In genomic region chr16:14362774-14363371, GRCh38 we compare ENCODE assay signal across 14 cellular contexts.
DNase-seq lines count a peak whose midpoint lies in the region; ATAC-seq and TF ChIP-seq lines count a peak whose summit lies in the region.
"Had no signal": no experiment of that assay in that cellular context is flagged by ENCODE, and none has a peak within 500 bp of the region (broad histone marks: within the 10 kb centered on the region; RNA-seq: fewer than 3 reads in every experiment).

No MANE protein-coding gene starts in this region.

- no peaks in the 10 kb centered on the region for H3K9me3 ChIP-seq in stomach smooth muscle (ENCODE audit: control insufficient read depth in 2 of 2, low read length in 2 of 2)
- H3K9me3 ChIP-seq: spleen had no signal

- peak overlapping the region; percentile 50 for H3K4me3 ChIP-seq in WI38 (ENCODE audit: low read depth, low read length)
- peak overlapping the region; percentile 55 to 69 for H3K4me3 ChIP-seq in stomach smooth muscle (ENCODE audit: low read length in 2 of 2)
- H3K4me3 ChIP-seq: spleen had no signal

- H3K4me3 Mint-ChIP-seq in T-cell, result no peak overlapping the region
- no peak overlapping the region for H3K4me3 Mint-ChIP-seq in activated CD8-positive, alpha-beta T cell treated with anti-CD3 and anti-CD28 coated beads, Interleukin-2, amount 10 ng/mL, durations not matched to agents 7 days and 5 days
- no peak overlapping the region for H3K4me3 Mint-ChIP-seq in T-helper 2 cell treated with Interferon-gamma antibody and Interleukin-4, amounts not matched to agents 5 μg/mL and 100 μg/mL, for 36 hours
- H3K4me3 Mint-ChIP-seq: activated CD4-positive, alpha-beta memory T cell treated with anti-CD3 and anti-CD28 coated beads for 36 hours; T-helper 17 cell had no signal

- peak overlapping the region in 1 of 2 donors; percentile 36 for H3K9ac ChIP-seq in stomach smooth muscle (ENCODE audit: low read length in 2 of 2)

- H3K4me1 ChIP-seq in stomach smooth muscle (ENCODE audit: control insufficient read depth, insufficient read depth, low read length), result peaks cover 5% of the 10 kb centered on the region
- H3K4me1 ChIP-seq: spleen had no signal

- H3K27me3 Mint-ChIP-seq in T-cell, result peaks cover 0 to 14% of the 10 kb centered on the region in 2 donors
- peaks cover 4% of the 10 kb centered on the region for H3K27me3 Mint-ChIP-seq in activated CD8-positive, alpha-beta T cell treated with anti-CD3 and anti-CD28 coated beads, Interleukin-2, amount 10 ng/mL, durations not matched to agents 7 days and 5 days (ENCODE audit: low read depth)
- H3K27me3 Mint-ChIP-seq in T-helper 2 cell treated with Interferon-gamma antibody and Interleukin-4, amounts not matched to agents 5 μg/mL and 100 μg/mL, for 36 hours (ENCODE audit: low read depth), result peaks cover 11% of the 10 kb centered on the region

- H3K4me1 Mint-ChIP-seq in T-cell, result no peaks in the 10 kb centered on the region
- H3K4me1 Mint-ChIP-seq in activated CD8-positive, alpha-beta T cell treated with anti-CD3 and anti-CD28 coated beads, Interleukin-2, amount 10 ng/mL, durations not matched to agents 7 days and 5 days (ENCODE audit: low read depth), result no peaks in the 10 kb centered on the region
- H3K4me1 Mint-ChIP-seq in T-helper 2 cell treated with Interferon-gamma antibody and Interleukin-4, amounts not matched to agents 5 μg/mL and 100 μg/mL, for 36 hours (ENCODE audit: low read depth), result no peaks in the 10 kb centered on the region

- no peak overlapping the region for H3K27ac ChIP-seq in stomach smooth muscle (ENCODE audit: low read length)
- H3K27ac ChIP-seq: foreskin keratinocyte, spleen had no signal

- DNase-seq in EH (ENCODE audit: low read depth) (peak; percentile 81), hepatic stellate cell (ENCODE audit: low spot score) (peak; percentile 43), T-cell (no peak)
- no peak for DNase-seq in activated CD8-positive, alpha-beta T cell treated with anti-CD3 and anti-CD28 coated beads, Interleukin-2, amount 10 ng/mL, durations not matched to agents 7 days and 5 days
- no peak for DNase-seq in T-helper 2 cell treated with Interferon-gamma antibody and Interleukin-4, amounts not matched to agents 5 μg/mL and 100 μg/mL, for 36 hours (ENCODE audit: low spot score)
- DNase-seq: activated CD4-positive, alpha-beta memory T cell treated with anti-CD3 and anti-CD28 coated beads for 36 hours; activated naive CD4-positive, alpha-beta T cell; foreskin keratinocyte; MV-4-11; spleen; T-helper 17 cell had no signal

- CTCF ChIA-PET in T-cell (lab: Charles Lee), result no interaction called here
- CTCF ChIA-PET in activated CD8-positive, alpha-beta T cell treated with anti-CD3 and anti-CD28 coated beads, Interleukin-2, amount 10 ng/mL, durations not matched to agents 7 days and 5 days (lab: Charles Lee), result no interaction called here

- no peaks in the 10 kb centered on the region for H3K27me3 ChIP-seq in stomach smooth muscle (ENCODE audit: control insufficient read depth in 1 of 2, insufficient read depth in 2 of 2, low read length in 2 of 2)
- H3K27me3 ChIP-seq: foreskin keratinocyte had no signal

- TF ChIP-seq CTCF in WI38 (IDR thresholded peaks at IDR 0.05; ENCODE audit: low read depth, low read length), result no peak

- no peaks in the 10 kb centered on the region for H3K36me3 ChIP-seq in stomach smooth muscle (ENCODE audit: control insufficient read depth in 2 of 2, insufficient read depth in 2 of 2, low read length in 2 of 2)
- H3K36me3 ChIP-seq: spleen had no signal

- H3K27ac Mint-ChIP-seq in T-cell, result no peak overlapping the region
- no peak overlapping the region for H3K27ac Mint-ChIP-seq in activated CD8-positive, alpha-beta T cell treated with anti-CD3 and anti-CD28 coated beads, Interleukin-2, amount 10 ng/mL, durations not matched to agents 7 days and 5 days
- no peak overlapping the region for H3K27ac Mint-ChIP-seq in T-helper 2 cell treated with Interferon-gamma antibody and Interleukin-4, amounts not matched to agents 5 μg/mL and 100 μg/mL, for 36 hours
- H3K27ac Mint-ChIP-seq: activated CD4-positive, alpha-beta memory T cell treated with anti-CD3 and anti-CD28 coated beads for 36 hours; T-helper 17 cell had no signal

- H3K9me3 Mint-ChIP-seq in T-cell, result no peaks in the 10 kb centered on the region
- no peaks in the 10 kb centered on the region for H3K9me3 Mint-ChIP-seq in activated CD8-positive, alpha-beta T cell treated with anti-CD3 and anti-CD28 coated beads, Interleukin-2, amount 10 ng/mL, durations not matched to agents 7 days and 5 days (ENCODE audit: insufficient read depth)
- H3K9me3 Mint-ChIP-seq in T-helper 2 cell treated with Interferon-gamma antibody and Interleukin-4, amounts not matched to agents 5 μg/mL and 100 μg/mL, for 36 hours, result no peaks in the 10 kb centered on the region
- H3K9me3 Mint-ChIP-seq: activated CD4-positive, alpha-beta memory T cell treated with anti-CD3 and anti-CD28 coated beads for 36 hours had no signal

- ATAC-seq in T-cell (replicated peaks in 1 of 4), result no peak
- no peak for ATAC-seq in activated CD8-positive, alpha-beta T cell treated with anti-CD3 and anti-CD28 coated beads, Interleukin-2, amount 10 ng/mL, durations not matched to agents 7 days and 5 days
- ATAC-seq in GM21723 (IDR thresholded peaks at IDR 0.05; ENCODE audit: unreplicated experiment), result no peak
- ATAC-seq: T-helper 17 cell had no signal

- no peaks in the 10 kb centered on the region for H3K36me3 Mint-ChIP-seq in T-cell
- H3K36me3 Mint-ChIP-seq in activated CD8-positive, alpha-beta T cell treated with anti-CD3 and anti-CD28 coated beads, Interleukin-2, amount 10 ng/mL, durations not matched to agents 7 days and 5 days (ENCODE audit: low read depth), result no peaks in the 10 kb centered on the region
- H3K36me3 Mint-ChIP-seq in T-helper 2 cell treated with Interferon-gamma antibody and Interleukin-4, amounts not matched to agents 5 μg/mL and 100 μg/mL, for 36 hours (ENCODE audit: low read depth), result no peaks in the 10 kb centered on the region
- H3K36me3 Mint-ChIP-seq: activated CD4-positive, alpha-beta memory T cell treated with anti-CD3 and anti-CD28 coated beads for 36 hours had no signal

- POLR2A ChIA-PET in T-cell (lab: Charles Lee), result no interaction called here
- POLR2A ChIA-PET in activated CD8-positive, alpha-beta T cell treated with anti-CD3 and anti-CD28 coated beads, Interleukin-2, amount 10 ng/mL, durations not matched to agents 7 days and 5 days (lab: Charles Lee), result interaction anchor here (0.6 kb wide), 1 partner anchor 140 kb away, joined by 3 read pairs; no protein-coding TSS in a partner anchor

Comparison
In these comparisons a context has a peak if more than half of its experiments do, and no peak if none do; other contexts are left out.
1. DNase-seq: peak in EH (single experiment) and hepatic stellate cell (single experiment); none in T-cell (0 of 34), activated CD8-positive, alpha-beta T cell treated with anti-CD3 and anti-CD28 coated beads, Interleukin-2, amount 10 ng/mL, durations not matched to agents 7 days and 5 days (single experiment) and T-helper 2 cell treated with Interferon-gamma antibody and Interleukin-4, amounts not matched to agents 5 μg/mL and 100 μg/mL, for 36 hours (single experiment).